ENCODE assay signal across 23 cellular contexts in the genomic region with DNA sequence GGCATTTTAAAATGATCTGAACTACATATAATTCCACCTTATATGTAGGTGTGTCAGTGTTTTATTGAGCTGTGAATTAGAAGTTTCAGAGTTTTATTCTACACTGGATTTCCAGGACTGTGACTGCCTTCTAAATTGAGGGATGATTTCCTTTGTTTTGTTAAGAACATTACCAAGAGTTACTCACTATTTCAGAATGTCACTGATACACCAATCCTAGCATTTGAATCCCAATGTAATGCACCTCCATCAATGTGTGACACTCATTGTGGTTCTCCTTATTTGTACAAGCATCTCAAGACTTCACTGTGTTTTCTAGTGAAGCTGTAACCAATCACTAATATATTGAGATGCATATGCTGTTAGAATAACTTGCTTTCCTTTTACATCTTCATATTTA.
DNase-seq lines count a peak whose midpoint lies in the region; ATAC-seq and TF ChIP-seq lines count a peak whose summit lies in the region.
"Had no signal": no experiment of that assay in that cellular context is flagged by ENCODE, and none has a peak within 500 bp of the region (broad histone marks: within the 10 kb centered on the region; RNA-seq: fewer than 3 reads in every experiment).

No MANE protein-coding gene starts in this region.

- peaks cover 37 to 49% of the 10 kb centered on the region in 2 donors for H3K4me1 Mint-ChIP-seq in immature natural killer cell

- BruUV-seq in PC-3 (replicated peaks; lab: Mats Ljungman, UMichigan), result no TSS peak

- 0 out of 2 replicates have a peak, but pooled peaks cover 11% of the 10 kb centered on the region for H3K4me1 ChIP-seq in PC-3 (ENCODE audit: insufficient read depth, low read length)

- intact Hi-C loops in PC-3 (cut with micrococcal nuclease), result no loop called here

- CTCF ChIA-PET in PC-3 (lab: Charles Lee), result no interaction called here

- no peak overlapping the region for H2AFZ ChIP-seq in PC-3 (ENCODE audit: low read length)

- ATAC-seq in PC-3 (no peak), GM21786 (IDR thresholded peaks at IDR 0.05; ENCODE audit: unreplicated experiment) (no peak)
- ATAC-seq: activated naive CD4-positive, alpha-beta T cell treated with anti-CD3 and anti-CD28 coated beads, Interleukin-2, amount 50 U/mL, for 72 hours; left cardiac atrium; natural killer cell treated with Interleukin-12 subunit alpha and Interleukin-12 subunit beta and Interleukin-15 and Interleukin-18, amount 100 ng/mL, for 72 hours had no signal

- no peak overlapping the region for H3K27ac ChIP-seq in PC-3 (ENCODE audit: low read length)
- H3K27ac ChIP-seq: tibial artery had no signal

- no peaks in the 10 kb centered on the region for H3K27me3 Mint-ChIP-seq in immature natural killer cell (ENCODE audit: low read depth in 3 of 3)
- H3K27me3 Mint-ChIP-seq: natural killer cell treated with Interleukin-12 subunit alpha and Interleukin-12 subunit beta and Interleukin-15 and Interleukin-18, amount 100 ng/mL, for 72 hours had no signal

- peaks cover 23% of the 10 kb centered on the region for H3K27me3 ChIP-seq in PC-3 (ENCODE audit: low read length)
- H3K27me3 ChIP-seq: tibial artery had no signal

- no peak overlapping the region for H3K9ac ChIP-seq in PC-3 (ENCODE audit: low read length)

- H3K27ac Mint-ChIP-seq in immature natural killer cell, result no peak overlapping the region
- H3K27ac Mint-ChIP-seq: activated naive CD4-positive, alpha-beta T cell treated with anti-CD3 and anti-CD28 coated beads, Interleukin-2, amount 50 U/mL, for 72 hours; activated T-helper 1 cell treated with anti-CD3 and anti-CD28 coated beads, Interleukin-12 subunit alpha, Interleukin-12 subunit beta, Interleukin-2, Interleukin-4 antibody, amounts not matched to agents 30 ng/mL and 10 ng/mL and 1 ng/mL, durations not matched to agents 14 hours and 24 hours and 36 hours; brain; natural killer cell treated with Interleukin-12 subunit alpha and Interleukin-12 subunit beta and Interleukin-15 and Interleukin-18, amount 100 ng/mL, for 72 hours had no signal

- H3K4me3 Mint-ChIP-seq in immature natural killer cell, result no peak overlapping the region
- H3K4me3 Mint-ChIP-seq: activated T-helper 1 cell treated with anti-CD3 and anti-CD28 coated beads, Interleukin-12 subunit alpha, Interleukin-12 subunit beta, Interleukin-2, Interleukin-4 antibody, amounts not matched to agents 30 ng/mL and 10 ng/mL and 1 ng/mL, durations not matched to agents 14 hours and 24 hours and 36 hours; brain; natural killer cell treated with Interleukin-12 subunit alpha and Interleukin-12 subunit beta and Interleukin-15 and Interleukin-18, amount 100 ng/mL, for 72 hours had no signal

- TF ChIP-seq CTCF in PC-3 (conservative IDR thresholded peaks at IDR 0.05; ENCODE audit: low read depth, low read length) (no peak), epithelial cell of proximal tubule (conservative IDR thresholded peaks at IDR 0.05; ENCODE audit: low read depth, low read length) (no peak)

- no peaks in the 10 kb centered on the region for H3K9me2 ChIP-seq in PC-3 (replicated peaks; ENCODE audit: low read length)

- no peaks in the 10 kb centered on the region for H3K9me3 Mint-ChIP-seq in immature natural killer cell
- H3K9me3 Mint-ChIP-seq: natural killer cell treated with Interleukin-12 subunit alpha and Interleukin-12 subunit beta and Interleukin-15 and Interleukin-18, amount 100 ng/mL, for 72 hours had no signal

- no peaks in the 10 kb centered on the region for H3F3A ChIP-seq in PC-3 (ENCODE audit: low read length, unreplicated experiment)

- H3K4me2 ChIP-seq in PC-3 (ENCODE audit: low read length), result no peak overlapping the region

- H3K4me3 ChIP-seq in PC-3 (ENCODE audit: low read length) (no peak overlapping the region), epithelial cell of proximal tubule (ENCODE audit: low read depth, low read length) (no peak overlapping the region)
- H3K4me3 ChIP-seq: tibial artery had no signal

- H3K9me3 ChIP-seq in PC-3 (ENCODE audit: low read length), result no peaks in the 10 kb centered on the region
- H3K9me3 ChIP-seq: tibial artery had no signal

- POLR2A ChIA-PET in PC-3 (lab: Charles Lee; ENCODE audit: unreplicated experiment), result no interaction called here

- no peaks in the 10 kb centered on the region for H3K36me3 Mint-ChIP-seq in immature natural killer cell
- H3K36me3 Mint-ChIP-seq: activated naive CD4-positive, alpha-beta T cell treated with anti-CD3 and anti-CD28 coated beads, Interleukin-2, amount 50 U/mL, for 72 hours; brain; natural killer cell treated with Interleukin-12 subunit alpha and Interleukin-12 subunit beta and Interleukin-15 and Interleukin-18, amount 100 ng/mL, for 72 hours had no signal

- no peaks in the 10 kb centered on the region for H3K79me2 ChIP-seq in PC-3 (ENCODE audit: low read length)

- H4K20me1 ChIP-seq in PC-3 (ENCODE audit: low read length), result no peaks in the 10 kb centered on the region

- DNase-seq in AG20443 (ENCODE audit: low spot score) (peak; percentile 36), PC-3 (peak; percentile 8), epithelial cell of proximal tubule (ENCODE audit: low read depth) (peak; percentile 10), kidney tubule cell (ENCODE audit: low spot score) (peak; percentile 64), NCI-H82 treated with DMSO at 0.1 percent for 48 hours (lab: John Stamatoyannopoulos, UW; ENCODE audit: unreplicated experiment) (no peak), immature natural killer cell (no peak)
- DNase-seq in effector CD4-positive, alpha-beta T cell, result no peak
- DNase-seq: foreskin melanocyte; H7; left cardiac atrium; mesendoderm; NCI-H1092 treated with DMSO at 0.1 percent for 48 hours; NCI-H2081; NCI-H446 treated with DMSO at 0.1 percent for 48 hours; posterior cingulate gyrus; small intestine; stimulated activated naive CD4-positive, alpha-beta T cell treated with Interleukin-2 at 50 U/mL for 16 hours; tibial artery had no signal

- no peaks in the 10 kb centered on the region for H3K36me3 ChIP-seq in PC-3 (ENCODE audit: low read depth, low read length)
- H3K36me3 ChIP-seq: tibial artery had no signal

Comparison
In these comparisons a context has a peak if more than half of its experiments do, and no peak if none do; other contexts are left out.
1. DNase-seq: peak in AG20443 (single experiment), PC-3 (single experiment), epithelial cell of proximal tubule (single experiment) and kidney tubule cell (single experiment); none in NCI-H82 treated with DMSO at 0.1 percent for 48 hours (single experiment), effector CD4-positive, alpha-beta T cell (single experiment) and immature natural killer cell (0 of 3).